9 cellular contexts compared by ENCODE assay signal in genomic region chr22:18110944-18111758, GRCh38. TPM values are rescaled to one million over a fixed set of nuclear protein-coding genes. Genes with fewer than 3 reads are reported as not detected.
DNase-seq lines count a peak whose midpoint lies in the region; ATAC-seq and TF ChIP-seq lines count a peak whose summit lies in the region.
"Had no signal": no experiment of that assay in that cellular context is flagged by ENCODE, and none has a peak within 500 bp of the region (broad histone marks: within the 10 kb centered on the region; RNA-seq: fewer than 3 reads in every experiment).

No MANE protein-coding gene starts in this region.

- H3K27ac ChIP-seq in HL-60 (replicated peaks): no peak overlapping the region

- ATAC-seq in stimulated activated naive B cell treated with anti-CD40 and anti-IgM and Interleukin-4, amounts not matched to agents 10 μg/mL and 1 μg/mL and 100 μg/mL, for 72 hours (replicated peaks): no peak

- TF ChIP-seq CTCF in HL-60 (IDR thresholded peaks at IDR 0.05; ENCODE audit: insufficient read depth, low read length) (no peak), astrocyte of the cerebellum (IDR thresholded peaks at IDR 0.05; ENCODE audit: low read depth, low read length, missing control alignments) (no peak), CD14-positive monocyte (IDR thresholded peaks at IDR 0.05) (no peak)

- DNase-seq in HL-60 (ENCODE audit: low read depth in 1 of 2, low spot score in 1 of 2) (no peak), astrocyte of the cerebellum (ENCODE audit: low read depth) (no peak), iPS-NIHi7 (ENCODE audit: extremely low spot score) (peak; percentile 28), CD14-positive monocyte (ENCODE audit: low spot score) (no peak)
- DNase-seq in stimulated activated naive B cell treated with anti-CD40 and anti-IgM and Interleukin-4, amounts not matched to agents 10 μg/mL and 1 μg/mL and 100 μg/mL, for 72 hours: no peak
- no peak for DNase-seq in stimulated activated CD4-positive, alpha-beta T cell treated with anti-CD3 and anti-CD28 coated beads, Interleukin-2, amount 100 ng/mL, for 24 hours
- DNase-seq in activated effector memory CD4-positive, alpha-beta T cell treated with anti-CD3 and anti-CD28 coated beads, Interleukin-2, amount 50 U/mL, for 16 hours: no peak
- no peak for DNase-seq in stimulated activated naive CD4-positive, alpha-beta T cell treated with Interleukin-2 at 50 U/mL for 16 hours (lab: John Stamatoyannopoulos, UW)

- H3K27ac Mint-ChIP-seq in stimulated activated naive B cell treated with anti-CD40 and anti-IgM and Interleukin-4, amounts not matched to agents 10 μg/mL and 1 μg/mL and 100 μg/mL, for 72 hours: peak overlapping the region; percentile 80
- H3K27ac Mint-ChIP-seq in CD14-positive monocyte: no peak overlapping the region
- H3K27ac Mint-ChIP-seq: dendritic cell treated with granulocyte-macrophage colony-stimulating factor and Interleukin-4, amounts not matched to agents 40 ng/mL and 50 ng/mL, for 4 days had no signal

- peaks cover 8% of the 10 kb centered on the region in 2 donors for H3K9me3 Mint-ChIP-seq in stimulated activated naive B cell treated with anti-CD40 and anti-IgM and Interleukin-4, amounts not matched to agents 10 μg/mL and 1 μg/mL and 100 μg/mL, for 72 hours
- H3K9me3 Mint-ChIP-seq in CD14-positive monocyte: peaks cover 3 to 21% (median 16%) of the 10 kb centered on the region in 7 donors

- peaks cover 23% of the 10 kb centered on the region for H3K27me3 ChIP-seq in HL-60 (ENCODE audit: insufficient read depth, poor library complexity, severe bottlenecking)

- in situ Hi-C loops in astrocyte of the cerebellum (cut with HindIII; ENCODE audit: low sequenced_read_pairs): no loop called here

- peak overlapping the region; percentile 80 for H3K4me3 Mint-ChIP-seq in stimulated activated naive B cell treated with anti-CD40 and anti-IgM and Interleukin-4, amounts not matched to agents 10 μg/mL and 1 μg/mL and 100 μg/mL, for 72 hours
- peak overlapping the region in 1 of 2 donors; percentile 75 for H3K4me3 Mint-ChIP-seq in CD14-positive monocyte

- peaks cover 19 to 34% of the 10 kb centered on the region in 2 donors for H3K27me3 Mint-ChIP-seq in stimulated activated naive B cell treated with anti-CD40 and anti-IgM and Interleukin-4, amounts not matched to agents 10 μg/mL and 1 μg/mL and 100 μg/mL, for 72 hours
- peaks cover 81 to 87% (median 81%) of the 10 kb centered on the region in 3 donors for H3K27me3 Mint-ChIP-seq in CD14-positive monocyte (ENCODE audit: low read depth in 3 of 3)

- intact Hi-C loops in CD14-positive monocyte (cut with micrococcal nuclease): no loop called here

- H3K36me3 Mint-ChIP-seq in stimulated activated naive B cell treated with anti-CD40 and anti-IgM and Interleukin-4, amounts not matched to agents 10 μg/mL and 1 μg/mL and 100 μg/mL, for 72 hours: peaks cover 9 to 22% of the 10 kb centered on the region in 2 donors
- H3K36me3 Mint-ChIP-seq in CD14-positive monocyte: peaks cover 0 to 4% of the 10 kb centered on the region in 2 donors

- peaks cover 33 to 60% of the 10 kb centered on the region in 2 donors for H3K4me1 Mint-ChIP-seq in stimulated activated naive B cell treated with anti-CD40 and anti-IgM and Interleukin-4, amounts not matched to agents 10 μg/mL and 1 μg/mL and 100 μg/mL, for 72 hours
- peaks cover 31% of the 10 kb centered on the region for H3K4me1 Mint-ChIP-seq in CD14-positive monocyte

- H3K4me3 ChIP-seq in HL-60 (replicated peaks; ENCODE audit: insufficient read depth, low read length) (peak overlapping the region; percentile 7; the same call in 1 of the 2 replicates), astrocyte of the cerebellum (ENCODE audit: low read depth, low read length) (peak overlapping the region; percentile 40)

RNA-seq across cellular contexts. Expression of gene TUBA8, which starts 0.5 kb away (rescaled TPM):
- under 1 TPM; 0.18 to 0.27 TPM for polyA plus RNA-seq in CD14-positive monocyte

RNA-seq across cellular contexts. Expression of gene PEX26, which starts 33.4 kb away (rescaled TPM):
- 1 to 10 TPM; 3.4 to 3.7 TPM for polyA plus RNA-seq in CD14-positive monocyte

RNA-seq across cellular contexts. Expression of gene USP18, which starts 38.8 kb away (rescaled TPM):
- polyA plus RNA-seq in CD14-positive monocyte: 1 to 10 TPM; 2.1 to 3.4 TPM
